ENCODE assay signal across 8 cellular contexts in the genomic region with DNA sequence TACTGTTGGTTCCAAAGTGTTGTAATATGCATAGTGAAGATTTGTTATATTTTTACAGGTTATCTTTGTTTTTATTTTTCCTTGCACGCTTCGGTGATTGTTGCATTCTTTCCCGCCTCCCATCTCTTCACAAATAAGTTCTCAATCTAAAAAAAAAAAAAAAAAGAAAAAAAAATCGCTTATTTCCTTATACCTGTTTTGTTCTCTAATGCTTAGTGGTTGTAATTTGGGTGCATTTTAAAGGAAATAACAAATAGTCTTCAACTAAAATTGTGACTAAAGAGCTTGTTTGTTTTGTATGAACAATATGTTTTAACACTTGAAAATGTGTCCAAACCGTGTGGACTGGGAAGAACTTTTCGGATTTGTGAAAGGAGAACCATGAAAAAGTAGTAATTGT. TPM values are rescaled to one million over a fixed set of nuclear protein-coding genes. Genes with fewer than 3 reads are reported as not detected.
DNase-seq lines count a peak whose midpoint lies in the region; ATAC-seq, FAIRE-seq and TF ChIP-seq lines count a peak whose summit lies in the region.

No MANE protein-coding gene starts in this region.

- H4K91ac ChIP-seq in mesenchymal stem cell (ENCODE audit: low read length), result no peak overlapping the region

- no peak for TF ChIP-seq POLR2A in K562 (conservative IDR thresholded peaks at IDR 0.05)

- in situ Hi-C loops in K562 (cut with MboI), result no loop called here

- H2AK5ac ChIP-seq in mesenchymal stem cell (ENCODE audit: low read length, severe bottlenecking), result no peak overlapping the region

- TF ChIP-seq EP300 in K562 (IDR thresholded peaks at IDR 0.05; ENCODE audit: low read length), result no peak

- peaks cover 64% of the 10 kb centered on the region for H3K79me2 ChIP-seq in K562 (ENCODE audit: control insufficient read depth, insufficient read depth, low read length)

- no peaks in the 10 kb centered on the region for H3K9me1 ChIP-seq in K562 (ENCODE audit: control insufficient read depth, insufficient read depth, low read length)

- no peaks in the 10 kb centered on the region for H3K79me1 ChIP-seq in mesenchymal stem cell (replicated peaks; ENCODE audit: low read length, poor library complexity, severe bottlenecking)

- H3K4me2 ChIP-seq in K562 (ENCODE audit: insufficient read depth, low read length) (peak overlapping the region; percentile 95), mesenchymal stem cell (ENCODE audit: low read length, poor library complexity, severe bottlenecking) (peak overlapping the region; percentile 74)

- DNase-seq in heart right ventricle (no peak), left ventricle myocardium superior (no peak), K562 (ENCODE audit: extremely low read depth in 1 of 4, low spot score in 3 of 4) (no peak), mesenchymal stem cell (no peak), omental fat pad (ENCODE audit: low spot score) (no peak), HTR-8/SVneo (ENCODE audit: insufficient read length, low spot score) (no peak)

- intact Hi-C loops in heart right ventricle (cut with DNase I) (no loop called here), left ventricle myocardium superior (cut with micrococcal nuclease) (no loop called here), K562 (cut with micrococcal nuclease) (no loop called here)

- no peak overlapping the region for H2BK15ac ChIP-seq in mesenchymal stem cell (ENCODE audit: low read depth, poor library complexity, severe bottlenecking)

- H3K4ac ChIP-seq in mesenchymal stem cell (ENCODE audit: low read depth in 1 of 2, low read length in 2 of 2), result no peak overlapping the region

- peaks cover 0 to 61% (median 54%) of the 10 kb centered on the region in 9 donors for H3K4me1 ChIP-seq in heart right ventricle
- H3K4me1 ChIP-seq in K562 (replicated peaks in 1 of 2; ENCODE audit: control insufficient read depth in 2 of 2, insufficient read depth in 2 of 2, low read length in 2 of 2), result peaks cover 8 to 20% of the 10 kb centered on the region in 2 experiments
- peaks cover 7% of the 10 kb centered on the region for H3K4me1 ChIP-seq in mesenchymal stem cell (ENCODE audit: control insufficient read depth, insufficient read depth, low read depth, low read length)
- no peaks in the 10 kb centered on the region for H3K4me1 ChIP-seq in urinary bladder (ENCODE audit: insufficient read depth)

- H3K14ac ChIP-seq in mesenchymal stem cell (ENCODE audit: low read length in 2 of 2), result no peak overlapping the region

- no peak overlapping the region for H3K23ac ChIP-seq in mesenchymal stem cell (ENCODE audit: low read length in 2 of 2)

- H3K9ac ChIP-seq in K562 (ENCODE audit: insufficient read depth in 1 of 2, low read depth in 2 of 2, low read length in 2 of 2) (peak overlapping the region; percentile 94 to 100; a peak in 3 of 4 replicates), mesenchymal stem cell (ENCODE audit: low read length) (peak overlapping the region; percentile 96)

- H4K8ac ChIP-seq in mesenchymal stem cell (ENCODE audit: low read length), result no peak overlapping the region

- H3K4me3 ChIP-seq in heart right ventricle, result peak overlapping the region; percentile 74 to 97 (median 90)
- H3K4me3 ChIP-seq in K562, result peak overlapping the region; percentile 90
- H3K4me3 ChIP-seq in mesenchymal stem cell (ENCODE audit: insufficient read depth in 1 of 2, low read depth in 1 of 2, low read length in 2 of 2), result peak overlapping the region in 1 of 2 experiments; percentile 99
- peak overlapping the region; percentile 76 for H3K4me3 ChIP-seq in urinary bladder (ENCODE audit: low read depth, low read length)

- H3K27me3 ChIP-seq in heart right ventricle, result no peaks in the 10 kb centered on the region
- no peaks in the 10 kb centered on the region for H3K27me3 ChIP-seq in K562 (ENCODE audit: control insufficient read depth in 2 of 2, insufficient read depth in 2 of 2, low read length in 2 of 2)
- H3K27me3 ChIP-seq in mesenchymal stem cell (ENCODE audit: control insufficient read depth in 1 of 2, insufficient read depth in 1 of 2, low read length in 2 of 2), result no peaks in the 10 kb centered on the region

- ATAC-seq in heart right ventricle, result no peak
- no peak for ATAC-seq in left ventricle myocardium superior
- ATAC-seq in K562, result no peak
- no peak for ATAC-seq in omental fat pad (ENCODE audit: low FRiP score)
- ATAC-seq in GM19395 (IDR thresholded peaks at IDR 0.05; ENCODE audit: unreplicated experiment), result no peak

- BruUV-seq in K562 (replicated peaks; lab: Mats Ljungman, UMichigan), result no TSS peak

- H3K36me3 ChIP-seq in heart right ventricle, result peaks cover 0 to 10% (median 0%) of the 10 kb centered on the region in 9 donors
- peaks cover 15% of the 10 kb centered on the region; the same call in 2 of the 3 replicates for H3K36me3 ChIP-seq in K562 (ENCODE audit: control insufficient read depth, insufficient read depth, low read length)
- peaks cover 0 to 10% of the 10 kb centered on the region in 2 experiments for H3K36me3 ChIP-seq in mesenchymal stem cell (ENCODE audit: control insufficient read depth in 1 of 2, insufficient read depth in 2 of 2, low read depth in 1 of 2, low read length in 2 of 2)
- H3K36me3 ChIP-seq in urinary bladder (ENCODE audit: insufficient read depth), result no peaks in the 10 kb centered on the region

- H2BK5ac ChIP-seq in mesenchymal stem cell (ENCODE audit: low read depth, low read length, poor library complexity, severe bottlenecking), result no peak overlapping the region

- H2AFZ ChIP-seq in K562 (ENCODE audit: low read depth, low read length) (no peak overlapping the region), mesenchymal stem cell (ENCODE audit: low read depth, low read length) (no peak overlapping the region)

- no peak overlapping the region for H2BK120ac ChIP-seq in mesenchymal stem cell (ENCODE audit: low read depth, low read length)

- no peak overlapping the region for H3K18ac ChIP-seq in mesenchymal stem cell (ENCODE audit: low read depth in 1 of 2, low read length in 2 of 2)

- FAIRE-seq in K562 (lab: Jason Lieb, UNC), result no peak
- FAIRE-seq in HTR-8/SVneo (lab: Jason Lieb, UNC), result no peak

- peaks cover 13% of the 10 kb centered on the region; the same call in 1 of the 2 replicates for H4K20me1 ChIP-seq in K562 (replicated peaks; ENCODE audit: control insufficient read depth, insufficient read depth, low read length)

- H3K9me3 ChIP-seq in heart right ventricle (no peaks in the 10 kb centered on the region), K562 (replicated peaks; ENCODE audit: control insufficient read depth, insufficient read depth, low read depth, low read length) (0 out of 2 replicates have a peak, but pooled peaks cover 3% of the 10 kb centered on the region), mesenchymal stem cell (ENCODE audit: control insufficient read depth, low read length) (no peaks in the 10 kb centered on the region)

- TF ChIP-seq CTCF in heart right ventricle (IDR thresholded peaks at IDR 0.05) (no peak), K562 (IDR thresholded peaks at IDR 0.05 in 2 of 3, conservative IDR thresholded peaks at IDR 0.05 in 1 of 3; ENCODE audit: insufficient read depth in 2 of 3, low read depth in 1 of 3, low read length in 3 of 3) (no peak), omental fat pad (IDR thresholded peaks at IDR 0.05) (no peak)

- H3K27ac ChIP-seq in heart right ventricle (peak overlapping the region in 9 of 10 donors; percentile 91 to 99 (median 98)), K562 (ENCODE audit: extremely low read depth, low read depth, low read length) (peak overlapping the region; percentile 100), mesenchymal stem cell (ENCODE audit: low read length, poor library complexity, severe bottlenecking) (no peak overlapping the region), urinary bladder (ENCODE audit: low read depth) (no peak overlapping the region)

- CTCF ChIA-PET in K562 (lab: Yijun Ruan, JAX; ENCODE audit: low intra/inter-chr PET ratio), result no interaction called here

- POLR2A ChIA-PET in K562 (lab: Yijun Ruan, JAX), result interaction anchor here (1.0 to 2.9 kb wide), 4 partner anchors 10 to 36 kb away, joined by 3 to 27 read pairs (median 10); no protein-coding TSS in a partner anchor

- WGBS in heart right ventricle, 2 donors, result 4 to 5% methylated on average over 6 of the region's 6 CpGs
- WGBS in K562 (ENCODE audit: insufficient coverage, low coverage, missing lambda C conversion rate), result 0% methylated on average over 5 of the region's 6 CpGs
- no CpG with 5 or more reads among the region's 6 CpGs for WGBS in mesenchymal stem cell
- 5% methylated on average over 6 of the region's 6 CpGs for WGBS in urinary bladder

- H2BK12ac ChIP-seq in mesenchymal stem cell (ENCODE audit: low read length in 2 of 2), result no peak overlapping the region

- no peak for TF ChIP-seq RAD21 in K562 (CRISPR knock-in tag; conservative IDR thresholded peaks at IDR 0.05 in 1 of 2, IDR thresholded peaks at IDR 0.05 in 1 of 2)

RNA-seq across cellular contexts. Expression of a gene that starts 1.5 kb away (rescaled TPM):
- total RNA-seq in heart right ventricle (10 to 100 TPM; 32.6 to 57.2 (median 36.3) TPM), left ventricle myocardium superior (38.3 TPM), K562 (2014; rRNA removed) (77.5 and 97.2 TPM in 2 replicates), K562 (2014; rRNA removed; fragmentation: Illumina TruSeq; extraction: Trizol) (116 and 127 TPM in 2 replicates), K562 (2015; rRNA removed; fragmentation: Illumina TruSeq; extraction: Trizol) (72.7 and 80.0 TPM in 2 replicates), K562 (2021) (142 and 144 TPM in 2 replicates), urinary bladder (210 TPM), omental fat pad (10 to 100 TPM; 48.1 to 81.7 (median 57.3) TPM)
- polyA plus RNA-seq in heart right ventricle (10 to 100 TPM; 10.2 to 11.7 TPM), K562 (2011; rRNA removed) (134 and 167 TPM in 2 replicates), K562 (2014; fragmentation: Illumina TruSeq; extraction: Trizol) (50.1 and 51.3 TPM in 2 replicates), K562 (2014; fragmentation: Nextera tagmentation; extraction: Ambion mirVana) (10 to 100 TPM; 24.0 to 32.3 TPM), K562 (2014; rRNA removed) (40.7 and 43.5 TPM in 2 replicates), urinary bladder (51.0 TPM)
- total RNA-seq in K562 (2011; cell fraction: chromatin; rRNA removed; ENCODE audit: low replicate concordance), result 52.0 and 222 TPM in 2 replicates
- total RNA-seq in K562 (2011; cell fraction: nucleolus; rRNA removed), result 26.5 and 37.0 TPM in 2 replicates
- 70.0 and 96.4 TPM in 2 replicates for total RNA-seq in K562 (2011; cell fraction: nucleoplasm; rRNA removed)
- 20.3 and 40.9 TPM in 2 replicates for polyA plus RNA-seq in K562 (2011; cell fraction: cytosol; rRNA removed)
- 42.3 and 66.0 TPM in 2 replicates for polyA plus RNA-seq in K562 (2011; cell fraction: nucleus; rRNA removed)
- 47.5 and 49.5 TPM in 2 replicates for polyA plus RNA-seq in K562 (2012)
- 204 and 240 TPM in 2 replicates for polyA minus RNA-seq in K562 (2011; rRNA and poly(A)+ RNA removed)
- 63.5 and 70.4 TPM in 2 replicates for polyA minus RNA-seq in K562 (2011; cell fraction: cytosol; rRNA and poly(A)+ RNA removed)
- 53.9 and 102 TPM in 2 replicates for polyA minus RNA-seq in K562 (2011; cell fraction: nucleus; rRNA and poly(A)+ RNA removed)
- 48.9 TPM for polyA plus RNA-seq in mesenchymal stem cell (2013, experiment 1 of 2)
- 49.6 TPM for polyA plus RNA-seq in mesenchymal stem cell (2013, experiment 2 of 2)

Comparison
In these comparisons a context has a peak if more than half of its experiments do, and no peak if none do; other contexts are left out.
1. H3K27ac ChIP-seq: peak in heart right ventricle (9 of 10) and K562 (single experiment); none in mesenchymal stem cell (single experiment) and urinary bladder (single experiment).